Comparison of ENCODE assay signal across 1 cellular context in the genomic region with DNA sequence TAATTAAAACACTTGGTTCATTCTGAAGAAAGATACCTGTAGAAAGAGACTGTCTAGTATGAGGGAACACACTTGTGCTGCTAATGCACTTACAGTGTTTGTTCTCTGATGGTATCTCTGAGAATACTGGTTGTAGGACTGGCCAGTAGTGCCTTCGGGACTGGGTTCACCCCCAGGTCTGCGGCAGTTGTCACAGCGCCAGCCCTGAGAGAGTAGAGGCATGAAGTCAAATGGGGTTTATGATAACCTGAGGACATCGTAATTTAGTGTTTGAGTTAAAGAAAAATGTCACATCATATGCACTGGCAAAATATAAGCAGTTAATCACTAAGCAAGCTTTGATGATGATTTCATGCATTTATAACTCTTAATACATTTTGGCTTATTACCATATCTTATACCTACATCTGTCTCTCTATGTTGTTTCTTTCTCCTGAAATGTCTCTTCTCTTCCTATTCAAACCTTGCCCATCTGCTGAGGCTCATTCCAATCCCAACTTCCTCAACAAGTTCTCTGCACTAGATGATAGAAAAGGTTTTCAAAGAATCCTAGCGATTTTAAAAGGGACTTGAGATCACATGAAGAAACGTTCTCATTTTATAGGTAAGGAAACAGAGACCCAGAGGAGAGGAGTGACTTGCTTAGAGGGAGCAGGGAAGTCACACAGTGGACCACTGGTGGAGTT.
TF ChIP-seq lines count a peak whose summit lies in the region.

No MANE protein-coding gene starts in this region.

TF ChIP-seq in SK-N-SH treated with all-trans-retinoic acid at 6 μM for 48 hours, 23 proteins besides CTCF, POLR2A, EP300 and RAD21:
- TF ChIP-seq, protein P1, sequence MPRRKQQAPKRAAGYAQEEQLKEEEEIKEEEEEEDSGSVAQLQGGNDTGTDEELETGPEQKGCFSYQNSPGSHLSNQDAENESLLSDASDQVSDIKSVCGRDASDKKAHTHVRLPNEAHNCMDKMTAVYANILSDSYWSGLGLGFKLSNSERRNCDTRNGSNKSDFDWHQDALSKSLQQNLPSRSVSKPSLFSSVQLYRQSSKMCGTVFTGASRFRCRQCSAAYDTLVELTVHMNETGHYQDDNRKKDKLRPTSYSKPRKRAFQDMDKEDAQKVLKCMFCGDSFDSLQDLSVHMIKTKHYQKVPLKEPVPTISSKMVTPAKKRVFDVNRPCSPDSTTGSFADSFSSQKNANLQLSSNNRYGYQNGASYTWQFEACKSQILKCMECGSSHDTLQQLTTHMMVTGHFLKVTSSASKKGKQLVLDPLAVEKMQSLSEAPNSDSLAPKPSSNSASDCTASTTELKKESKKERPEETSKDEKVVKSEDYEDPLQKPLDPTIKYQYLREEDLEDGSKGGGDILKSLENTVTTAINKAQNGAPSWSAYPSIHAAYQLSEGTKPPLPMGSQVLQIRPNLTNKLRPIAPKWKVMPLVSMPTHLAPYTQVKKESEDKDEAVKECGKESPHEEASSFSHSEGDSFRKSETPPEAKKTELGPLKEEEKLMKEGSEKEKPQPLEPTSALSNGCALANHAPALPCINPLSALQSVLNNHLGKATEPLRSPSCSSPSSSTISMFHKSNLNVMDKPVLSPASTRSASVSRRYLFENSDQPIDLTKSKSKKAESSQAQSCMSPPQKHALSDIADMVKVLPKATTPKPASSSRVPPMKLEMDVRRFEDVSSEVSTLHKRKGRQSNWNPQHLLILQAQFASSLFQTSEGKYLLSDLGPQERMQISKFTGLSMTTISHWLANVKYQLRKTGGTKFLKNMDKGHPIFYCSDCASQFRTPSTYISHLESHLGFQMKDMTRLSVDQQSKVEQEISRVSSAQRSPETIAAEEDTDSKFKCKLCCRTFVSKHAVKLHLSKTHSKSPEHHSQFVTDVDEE (CRISPR knock-in tag; IDR thresholded peaks at IDR 0.05) = no peak
- TF ChIP-seq BACH2 (CRISPR knock-in tag; IDR thresholded peaks at IDR 0.05; ENCODE audit: borderline replicate concordance) (no peak), ISL1 (CRISPR knock-in tag; IDR thresholded peaks at IDR 0.05) (peak; percentile 24; the same call in 1 of the 2 replicates)
